Comparison of ENCODE assay signal across 1 cellular context in genomic region chr12:94170690-94171594, GRCh38.
TF ChIP-seq lines count a peak whose summit lies in the region.

No MANE protein-coding gene starts in this region.

TF ChIP-seq in HEK293T, 16 proteins besides CTCF, POLR2A, EP300 and RAD21:
- TF ChIP-seq PKNOX1 (IDR thresholded peaks at IDR 0.05) (peak; percentile 63), ARNT (IDR thresholded peaks at IDR 0.05) (no peak), FOXK2 (IDR thresholded peaks at IDR 0.05) (no peak), LEF1 (IDR thresholded peaks at IDR 0.05; ENCODE audit: borderline replicate concordance) (no peak), HDGF (IDR thresholded peaks at IDR 0.05; ENCODE audit: borderline replicate concordance) (no peak)
